ENCODE assay signal across 20 cellular contexts in the genomic region with DNA sequence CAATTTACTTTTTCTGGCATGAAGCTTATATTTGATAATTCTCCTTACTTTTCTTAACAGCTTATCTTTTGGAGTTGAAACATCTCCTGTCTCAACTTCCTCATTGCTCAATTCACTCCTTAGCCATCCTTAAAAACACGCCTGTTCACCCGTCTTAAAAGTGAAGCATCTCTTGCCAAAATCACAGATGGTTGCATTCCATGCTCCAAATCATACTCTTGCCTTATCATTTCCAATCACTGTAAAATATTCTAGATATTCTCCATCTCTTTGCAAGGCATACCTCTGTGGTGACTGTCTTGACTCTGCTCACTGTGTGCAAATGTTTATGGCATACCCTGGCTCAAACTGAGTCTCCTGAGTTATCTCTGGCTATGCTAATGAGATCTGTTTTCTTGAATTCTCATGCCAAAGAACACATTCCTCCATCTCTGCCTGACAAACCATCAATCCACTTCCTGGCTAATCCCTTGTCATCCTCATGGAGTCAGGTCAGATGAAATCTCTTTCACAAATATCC.
"Had no signal": no experiment of that assay in that cellular context is flagged by ENCODE, and none has a peak within 500 bp of the region (broad histone marks: within the 10 kb centered on the region; RNA-seq: fewer than 3 reads in every experiment).

No MANE protein-coding gene starts in this region.

- DNase-seq: dermis blood vessel endothelial cell; effector memory CD4-positive, alpha-beta T cell; foreskin fibroblast; heart left ventricle; kidney; left cardiac atrium; left lung; lower lobe of right lung; mucosa of descending colon; naive B cell; stimulated activated CD4-positive, alpha-beta T cell treated with anti-CD3 and anti-CD28 coated beads, Interleukin-12 subunit alpha, Interleukin-12 subunit beta, amount 100 ng/mL, for 4 hours; stimulated activated CD4-positive, alpha-beta T cell treated with anti-CD3 and anti-CD28 coated beads, Interleukin-1b, Interleukin-23, amount 100 ng/mL, for 48 hours; stimulated activated CD4-positive, alpha-beta T cell treated with anti-CD3 and anti-CD28 coated beads, Interleukin-4, amount 100 ng/mL, for 1 hour; stimulated activated CD8-positive, alpha-beta memory T cell treated with anti-CD3 and anti-CD28 coated beads, Interleukin-4, amount 100 ng/mL, for 48 hours; stimulated activated naive CD4-positive, alpha-beta T cell; stimulated activated naive CD8-positive, alpha-beta T cell treated with anti-CD3 and anti-CD28 coated beads, Interleukin-15, amount 100 ng/mL, for 72 hours; trophoblast cell had no signal

- H3K27me3 Mint-ChIP-seq: naive B cell; natural killer cell treated with Interleukin-12 subunit alpha and Interleukin-12 subunit beta and Interleukin-15 and Interleukin-18, amount 100 ng/mL, for 72 hours; stimulated activated naive CD8-positive, alpha-beta T cell treated with anti-CD3 and anti-CD28 coated beads, Interleukin-15, amount 100 ng/mL, for 72 hours had no signal

- H3K4me3 Mint-ChIP-seq: mesothelial cell of epicardium; naive B cell; natural killer cell treated with Interleukin-12 subunit alpha and Interleukin-12 subunit beta and Interleukin-15 and Interleukin-18, amount 100 ng/mL, for 72 hours; neural crest cell; stimulated activated naive CD8-positive, alpha-beta T cell treated with anti-CD3 and anti-CD28 coated beads, Interleukin-15, amount 100 ng/mL, for 72 hours had no signal

- H3K36me3 Mint-ChIP-seq: mesothelial cell of epicardium, naive B cell had no signal

- H3K4me1 Mint-ChIP-seq: mesothelial cell of epicardium; naive B cell; neural crest cell; stimulated activated naive CD8-positive, alpha-beta T cell treated with anti-CD3 and anti-CD28 coated beads, Interleukin-15, amount 100 ng/mL, for 72 hours had no signal

- H3K9me3 Mint-ChIP-seq: mesothelial cell of epicardium; natural killer cell treated with Interleukin-12 subunit alpha and Interleukin-12 subunit beta and Interleukin-15 and Interleukin-18, amount 100 ng/mL, for 72 hours; neural crest cell had no signal

- H3K27ac Mint-ChIP-seq: mesothelial cell of epicardium; naive B cell; natural killer cell treated with Interleukin-12 subunit alpha and Interleukin-12 subunit beta and Interleukin-15 and Interleukin-18, amount 100 ng/mL, for 72 hours had no signal
